In the genomic region with DNA sequence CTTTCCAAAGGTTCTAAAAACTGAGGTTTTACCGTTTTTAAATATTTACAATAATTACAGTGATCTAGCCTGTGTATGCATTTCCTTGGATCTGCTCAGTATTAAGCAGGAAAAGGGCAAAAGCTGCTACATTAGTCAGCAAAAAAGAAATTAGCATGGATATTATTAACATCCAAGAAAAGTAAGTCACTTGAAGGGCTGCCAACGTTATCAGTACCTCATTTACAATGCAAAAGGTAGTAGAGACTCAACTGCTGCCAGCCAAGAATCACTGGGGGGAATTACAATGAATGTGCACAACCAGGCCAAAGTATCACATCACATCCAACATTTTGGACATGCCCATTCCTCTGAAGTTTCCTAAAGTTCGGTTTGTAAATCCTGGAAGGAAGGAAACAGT, we compare ENCODE assay signal across 1 cellular context.
TF ChIP-seq lines count a peak whose summit lies in the region.

No MANE protein-coding gene starts in this region.

TF ChIP-seq in liver, 16 proteins besides CTCF, POLR2A, EP300 and RAD21 (continued from another document):
- TF ChIP-seq, protein P1, sequence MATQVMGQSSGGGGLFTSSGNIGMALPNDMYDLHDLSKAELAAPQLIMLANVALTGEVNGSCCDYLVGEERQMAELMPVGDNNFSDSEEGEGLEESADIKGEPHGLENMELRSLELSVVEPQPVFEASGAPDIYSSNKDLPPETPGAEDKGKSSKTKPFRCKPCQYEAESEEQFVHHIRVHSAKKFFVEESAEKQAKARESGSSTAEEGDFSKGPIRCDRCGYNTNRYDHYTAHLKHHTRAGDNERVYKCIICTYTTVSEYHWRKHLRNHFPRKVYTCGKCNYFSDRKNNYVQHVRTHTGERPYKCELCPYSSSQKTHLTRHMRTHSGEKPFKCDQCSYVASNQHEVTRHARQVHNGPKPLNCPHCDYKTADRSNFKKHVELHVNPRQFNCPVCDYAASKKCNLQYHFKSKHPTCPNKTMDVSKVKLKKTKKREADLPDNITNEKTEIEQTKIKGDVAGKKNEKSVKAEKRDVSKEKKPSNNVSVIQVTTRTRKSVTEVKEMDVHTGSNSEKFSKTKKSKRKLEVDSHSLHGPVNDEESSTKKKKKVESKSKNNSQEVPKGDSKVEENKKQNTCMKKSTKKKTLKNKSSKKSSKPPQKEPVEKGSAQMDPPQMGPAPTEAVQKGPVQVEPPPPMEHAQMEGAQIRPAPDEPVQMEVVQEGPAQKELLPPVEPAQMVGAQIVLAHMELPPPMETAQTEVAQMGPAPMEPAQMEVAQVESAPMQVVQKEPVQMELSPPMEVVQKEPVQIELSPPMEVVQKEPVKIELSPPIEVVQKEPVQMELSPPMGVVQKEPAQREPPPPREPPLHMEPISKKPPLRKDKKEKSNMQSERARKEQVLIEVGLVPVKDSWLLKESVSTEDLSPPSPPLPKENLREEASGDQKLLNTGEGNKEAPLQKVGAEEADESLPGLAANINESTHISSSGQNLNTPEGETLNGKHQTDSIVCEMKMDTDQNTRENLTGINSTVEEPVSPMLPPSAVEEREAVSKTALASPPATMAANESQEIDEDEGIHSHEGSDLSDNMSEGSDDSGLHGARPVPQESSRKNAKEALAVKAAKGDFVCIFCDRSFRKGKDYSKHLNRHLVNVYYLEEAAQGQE (IDR thresholded peaks at IDR 0.05): no peak
- TF ChIP-seq NR2F2 (IDR thresholded peaks at IDR 0.05) (no peak), FOXA2 (IDR thresholded peaks at IDR 0.05) (no peak), JUND (IDR thresholded peaks at IDR 0.05) (no peak)
